Comparison of ENCODE assay signal across 12 cellular contexts in the genomic region with DNA sequence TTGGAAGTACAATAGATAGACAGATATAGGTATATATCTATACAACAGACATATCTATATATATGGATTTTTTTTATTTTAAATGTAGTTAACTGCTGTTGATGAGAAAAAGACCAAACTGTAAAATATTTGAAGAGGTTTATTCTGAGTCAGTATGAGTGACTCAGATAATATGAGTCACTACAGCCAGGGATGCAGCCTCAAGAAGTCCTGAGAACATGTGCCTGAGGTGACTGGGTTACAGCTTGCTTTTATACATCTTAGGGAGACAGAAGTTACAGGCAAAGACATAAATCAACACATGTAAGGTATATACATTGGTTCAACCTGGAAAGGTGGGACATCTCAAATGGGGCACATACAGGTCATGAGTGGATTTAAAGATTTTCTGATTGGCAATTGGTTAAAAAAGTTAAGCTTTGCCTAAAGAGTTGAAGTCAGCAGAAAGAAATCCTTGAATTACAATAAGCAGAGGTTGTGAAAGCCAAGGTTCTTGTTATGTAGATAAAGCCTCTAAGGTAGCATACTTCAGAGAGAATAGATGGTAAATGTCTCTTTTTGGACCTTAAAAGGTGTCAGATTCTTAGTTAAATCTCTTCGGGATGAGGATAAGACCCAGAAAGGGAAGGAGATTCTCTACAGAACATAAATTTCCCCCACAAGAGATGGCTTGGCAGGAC.
A peak's percentile ranks its signal among the peaks of the same experiment; 100 is the strongest.
DNase-seq lines count a peak whose midpoint lies in the region; ATAC-seq and TF ChIP-seq lines count a peak whose summit lies in the region.
"Had no signal": no experiment of that assay in that cellular context is flagged by ENCODE, and none has a peak within 500 bp of the region (broad histone marks: within the 10 kb centered on the region; RNA-seq: fewer than 3 reads in every experiment).

No MANE protein-coding gene starts in this region.

- no peaks in the 10 kb centered on the region for H3K9me3 ChIP-seq in RWPE2 (ENCODE audit: severe bottlenecking)

- TF ChIP-seq CTCF in RWPE2 (IDR thresholded peaks at IDR 0.05; ENCODE audit: poor library complexity, severe bottlenecking) (no peak), fibroblast of pulmonary artery (IDR thresholded peaks at IDR 0.05; ENCODE audit: low read length, missing control alignments) (no peak)

- H3K4me3 ChIP-seq in RWPE2 (ENCODE audit: severe bottlenecking) (no peak overlapping the region), fibroblast of pulmonary artery (replicated peaks; ENCODE audit: low read depth, low read length) (no peak overlapping the region)

- no peak overlapping the region for H3K27ac ChIP-seq in RWPE2 (ENCODE audit: poor library complexity, severe bottlenecking)

- no peaks in the 10 kb centered on the region for H3K27me3 ChIP-seq in RWPE2 (ENCODE audit: insufficient read depth, poor library complexity, severe bottlenecking)

- H3K9me3 Mint-ChIP-seq in activated naive CD4-positive, alpha-beta T cell treated with anti-CD3 and anti-CD28 coated beads, Interleukin-2, amount 50 U/mL, for 72 hours = no peaks in the 10 kb centered on the region
- H3K9me3 Mint-ChIP-seq: stimulated activated naive CD8-positive, alpha-beta T cell treated with anti-CD3 and anti-CD28 coated beads, Interleukin-15, amount 100 ng/mL, for 72 hours had no signal

- H3K4me1 ChIP-seq in RWPE2 (ENCODE audit: insufficient read depth, poor library complexity, severe bottlenecking) = no peaks in the 10 kb centered on the region

- H3K36me3 Mint-ChIP-seq in activated naive CD4-positive, alpha-beta T cell treated with anti-CD3 and anti-CD28 coated beads, Interleukin-2, amount 50 U/mL, for 72 hours = no peaks in the 10 kb centered on the region

- H3K27ac Mint-ChIP-seq in activated naive CD4-positive, alpha-beta T cell treated with anti-CD3 and anti-CD28 coated beads, Interleukin-2, amount 50 U/mL, for 72 hours = no peak overlapping the region
- H3K27ac Mint-ChIP-seq: stimulated activated naive CD8-positive, alpha-beta T cell treated with anti-CD3 and anti-CD28 coated beads, Interleukin-15, amount 100 ng/mL, for 72 hours had no signal

- no peaks in the 10 kb centered on the region for H3K36me3 ChIP-seq in RWPE2 (ENCODE audit: low read depth)

- ATAC-seq in activated naive CD4-positive, alpha-beta T cell treated with anti-CD3 and anti-CD28 coated beads, Interleukin-2, amount 50 U/mL, for 72 hours = peak; percentile 60 to 87
- peak; percentile 95 for ATAC-seq in RWPE2 (ENCODE audit: low read depth)
- ATAC-seq in HG03108 (IDR thresholded peaks at IDR 0.05; ENCODE audit: unreplicated experiment) = no peak
- ATAC-seq: stimulated activated naive CD8-positive, alpha-beta T cell treated with anti-CD3 and anti-CD28 coated beads, Interleukin-15, amount 100 ng/mL, for 72 hours had no signal

- DNase-seq in activated naive CD4-positive, alpha-beta T cell treated with anti-CD3 and anti-CD28 coated beads, Interleukin-2, amount 50 U/mL, for 72 hours (ENCODE audit: low spot score in 2 of 2) = no peak
- no peak for DNase-seq in activated naive CD4-positive, alpha-beta T cell treated with anti-CD3 and anti-CD28 coated beads, Interleukin-2, amount 50 U/mL, for 16 hours
- no peak for DNase-seq in RWPE2 (ENCODE audit: low spot score)
- peak; percentile 58 for DNase-seq in fibroblast of pulmonary artery (ENCODE audit: low read depth)
- peak; percentile 12 for DNase-seq in smooth muscle cell of the brain vasculature (ENCODE audit: low read depth, low spot score)
- DNase-seq in NOMO-1 (lab: John Stamatoyannopoulos, UW; ENCODE audit: unreplicated experiment in 2 of 2) = no peak
- no peak for DNase-seq in NCI-H1105 (lab: John Stamatoyannopoulos, UW)
- DNase-seq: C1 segment of cervical spinal cord; cerebellar nuclear complex; NCI-H524 treated with DMSO at 0.1 percent for 48 hours; stimulated activated naive CD8-positive, alpha-beta T cell treated with anti-CD3 and anti-CD28 coated beads, Interleukin-15, amount 100 ng/mL, for 72 hours had no signal

Comparison
In these comparisons a context has a peak if more than half of its experiments do, and no peak if none do; other contexts are left out.
1. DNase-seq: peak in fibroblast of pulmonary artery (single experiment) and smooth muscle cell of the brain vasculature (single experiment); none in activated naive CD4-positive, alpha-beta T cell treated with anti-CD3 and anti-CD28 coated beads, Interleukin-2, amount 50 U/mL, for 72 hours (0 of 2), activated naive CD4-positive, alpha-beta T cell treated with anti-CD3 and anti-CD28 coated beads, Interleukin-2, amount 50 U/mL, for 16 hours (single experiment), RWPE2 (single experiment), NOMO-1 (0 of 2) and NCI-H1105 (single experiment).